Comparison of ENCODE assay signal across 8 cellular contexts in genomic region chr5:134289509-134290113, GRCh38.
DNase-seq lines count a peak whose midpoint lies in the region; ATAC-seq and FAIRE-seq lines count a peak whose summit lies in the region.

No MANE protein-coding gene starts in this region.

- no peak overlapping the region for H3K27ac Mint-ChIP-seq in activated T-helper 2 cell treated with anti-CD3 and anti-CD28 coated beads, Interferon-gamma antibody, Interleukin-2, Interleukin-4, amounts not matched to agents 10 μg/mL and 5 μg/mL and 100 μg/mL, durations not matched to agents 14 hours and 24 hours and 36 hours

- no peaks in the 10 kb centered on the region for H3K4me1 Mint-ChIP-seq in activated T-helper 2 cell treated with anti-CD3 and anti-CD28 coated beads, Interferon-gamma antibody, Interleukin-2, Interleukin-4, amounts not matched to agents 10 μg/mL and 5 μg/mL and 100 μg/mL, durations not matched to agents 14 hours and 24 hours and 36 hours (ENCODE audit: low read depth)

- ATAC-seq in HG03108 (IDR thresholded peaks at IDR 0.05; ENCODE audit: unreplicated experiment), result peak; percentile 49
- ATAC-seq in HG03571 (IDR thresholded peaks at IDR 0.05; ENCODE audit: unreplicated experiment), result no peak
- no peak for ATAC-seq in GM21717 (IDR thresholded peaks at IDR 0.05; ENCODE audit: unreplicated experiment)

- peaks cover 21% of the 10 kb centered on the region for H3K27me3 Mint-ChIP-seq in activated T-helper 2 cell treated with anti-CD3 and anti-CD28 coated beads, Interferon-gamma antibody, Interleukin-2, Interleukin-4, amounts not matched to agents 10 μg/mL and 5 μg/mL and 100 μg/mL, durations not matched to agents 14 hours and 24 hours and 36 hours (ENCODE audit: low read depth)

- intact Hi-C loops in activated T-helper 2 cell treated with anti-CD3 and anti-CD28 coated beads, Interferon-gamma antibody, Interleukin-2, Interleukin-4, amounts not matched to agents 10 μg/mL and 5 μg/mL and 100 μg/mL, durations not matched to agents 14 hours and 24 hours and 36 hours (cut with micrococcal nuclease), result loop anchor here (1.0 to 10.0 kb wide), 2 partner anchors 105 to 255 kb away; no protein-coding TSS in a partner anchor

- H3K9me3 Mint-ChIP-seq in activated T-helper 2 cell treated with anti-CD3 and anti-CD28 coated beads, Interferon-gamma antibody, Interleukin-2, Interleukin-4, amounts not matched to agents 10 μg/mL and 5 μg/mL and 100 μg/mL, durations not matched to agents 14 hours and 24 hours and 36 hours, result peaks cover 19% of the 10 kb centered on the region

- peak; percentile 40 for FAIRE-seq in frontal cortex (lab: Jason Lieb, UNC)

- H3K36me3 Mint-ChIP-seq in activated T-helper 2 cell treated with anti-CD3 and anti-CD28 coated beads, Interferon-gamma antibody, Interleukin-2, Interleukin-4, amounts not matched to agents 10 μg/mL and 5 μg/mL and 100 μg/mL, durations not matched to agents 14 hours and 24 hours and 36 hours (ENCODE audit: low read depth), result no peaks in the 10 kb centered on the region

- DNase-seq in D341Med (ENCODE audit: low spot score) (peak; percentile 67), NOMO-1 treated with dmso at 0.1 percent for 144 hours (lab: John Stamatoyannopoulos, UW; ENCODE audit: unreplicated experiment) (peak; percentile 64), frontal cortex (ENCODE audit: low spot score in 2 of 2) (peak; percentile 27 to 51), occipital lobe (lab: John Stamatoyannopoulos, UW) (peak; percentile 3)
- DNase-seq in activated T-helper 2 cell treated with anti-CD3 and anti-CD28 coated beads, Interferon-gamma antibody, Interleukin-2, Interleukin-4, amounts not matched to agents 10 μg/mL and 5 μg/mL and 100 μg/mL, durations not matched to agents 14 hours and 24 hours and 36 hours (ENCODE audit: low spot score), result peak; percentile 12

- no peak overlapping the region for H3K4me3 Mint-ChIP-seq in activated T-helper 2 cell treated with anti-CD3 and anti-CD28 coated beads, Interferon-gamma antibody, Interleukin-2, Interleukin-4, amounts not matched to agents 10 μg/mL and 5 μg/mL and 100 μg/mL, durations not matched to agents 14 hours and 24 hours and 36 hours (ENCODE audit: low read depth)

Comparison
In these comparisons a context has a peak if more than half of its experiments do, and no peak if none do; other contexts are left out.
1. DNase-seq: peak in every context shown above with its lines; median percentile 67 in D341Med; 64 in NOMO-1 treated with dmso at 0.1 percent for 144 hours; 39 in frontal cortex; 12 in activated T-helper 2 cell treated with anti-CD3 and anti-CD28 coated beads, Interferon-gamma antibody, Interleukin-2, Interleukin-4, amounts not matched to agents 10 μg/mL and 5 μg/mL and 100 μg/mL, durations not matched to agents 14 hours and 24 hours and 36 hours; 3 in occipital lobe.